9 cellular contexts compared by ENCODE assay signal in genomic region chr19:11243798-11244169, GRCh38. TPM values are rescaled to one million over a fixed set of nuclear protein-coding genes. Genes with fewer than 3 reads are reported as not detected.
DNase-seq lines count a peak whose midpoint lies in the region; TF ChIP-seq lines count a peak whose summit lies in the region.
"Had no signal": no experiment of that assay in that cellular context is flagged by ENCODE, and none has a peak within 500 bp of the region (broad histone marks: within the 10 kb centered on the region; RNA-seq: fewer than 3 reads in every experiment).

No MANE protein-coding gene starts in this region.

- peaks cover 6% of the 10 kb centered on the region; the same call in 1 of the 2 replicates for H3K9me3 ChIP-seq in AG04450 (ENCODE audit: control insufficient read depth, insufficient read depth, low read length)
- no peaks in the 10 kb centered on the region for H3K9me3 ChIP-seq in NT2/D1 (ENCODE audit: insufficient read depth, low read length)
- H3K9me3 ChIP-seq in esophagus squamous epithelium, result peaks cover 0 to 4% (median 4%) of the 10 kb centered on the region in 3 donors
- no peaks in the 10 kb centered on the region for H3K9me3 ChIP-seq in neural progenitor cell (ENCODE audit: low read depth)

- peaks cover 3% of the 10 kb centered on the region for H3K36me3 Mint-ChIP-seq in neural progenitor cell

- H3K4me1 ChIP-seq in NT2/D1 (ENCODE audit: insufficient read depth, insufficient read length) (peaks cover 13% of the 10 kb centered on the region), esophagus squamous epithelium (peaks cover 5 to 27% (median 12%) of the 10 kb centered on the region in 3 donors), neural progenitor cell (no peaks in the 10 kb centered on the region)

- peaks cover 20% of the 10 kb centered on the region for H3K4me1 Mint-ChIP-seq in neural progenitor cell

- intact Hi-C loops in esophagus squamous epithelium (cut with DNase I), result no loop called here

- H3K79me2 ChIP-seq in neural progenitor cell (ENCODE audit: low read depth), result no peaks in the 10 kb centered on the region

- peak overlapping the region; percentile 76 for H3K4me3 Mint-ChIP-seq in neural progenitor cell

- H3K36me3 ChIP-seq in NT2/D1 (ENCODE audit: insufficient read depth, insufficient read length, low read length) (peaks cover 53% of the 10 kb centered on the region), esophagus squamous epithelium (peaks cover 0 to 87% (median 11%) of the 10 kb centered on the region in 3 donors), neural progenitor cell (no peaks in the 10 kb centered on the region)

- no peaks in the 10 kb centered on the region for H3F3A ChIP-seq in neural progenitor cell (ENCODE audit: low read depth)

- no peak overlapping the region for H3K27ac ChIP-seq in AG04450 (ENCODE audit: low read depth, low read length)
- peak overlapping the region; percentile 17 to 74 (median 48) for H3K27ac ChIP-seq in esophagus squamous epithelium
- no peak overlapping the region for H3K27ac ChIP-seq in neural progenitor cell

- peaks cover 6% of the 10 kb centered on the region for H3K27me3 Mint-ChIP-seq in neural progenitor cell (ENCODE audit: insufficient read depth, low read depth)

- H3K27me3 ChIP-seq in AG04450 (ENCODE audit: control insufficient read depth, insufficient read depth, low read length) (no peaks in the 10 kb centered on the region), NT2/D1 (ENCODE audit: insufficient read depth, insufficient read length) (no peaks in the 10 kb centered on the region), esophagus squamous epithelium (no peaks in the 10 kb centered on the region), neural progenitor cell (no peaks in the 10 kb centered on the region)

- H3K4me2 ChIP-seq in neural progenitor cell, result peak overlapping the region; percentile 33

- H3K9ac ChIP-seq in NT2/D1 (ENCODE audit: insufficient read length, low read depth), result peak overlapping the region; percentile 63
- no peak overlapping the region for H3K9ac ChIP-seq in neural progenitor cell

- no peaks in the 10 kb centered on the region for H3K9me3 Mint-ChIP-seq in neural progenitor cell

- WGBS in esophagus squamous epithelium, 2 donors, result 93 to 97% methylated on average over 6 to 7 of the region's 7 CpGs

- H3K4me3 ChIP-seq in AG04450 (ENCODE audit: low read depth, low read length) (peak overlapping the region; percentile 10; the same call in 1 of the 2 replicates), NT2/D1 (ENCODE audit: insufficient read length, low read depth) (no peak overlapping the region), esophagus squamous epithelium (peak overlapping the region in 1 of 4 donors; percentile 21), neural progenitor cell (no peak overlapping the region)

- DNase-seq in AG04450 (ENCODE audit: low read depth, low spot score) (no peak), NT2/D1 (ENCODE audit: low read depth, low spot score) (no peak), esophagus squamous epithelium (lab: John Stamatoyannopoulos, UW) (no peak), neural progenitor cell (ENCODE audit: low spot score) (no peak), SKM-1 treated with dmso at 0.1 percent for 144 hours (lab: John Stamatoyannopoulos, UW; ENCODE audit: unreplicated experiment) (no peak), NCI-H748 (lab: John Stamatoyannopoulos, UW; ENCODE audit: unreplicated experiment) (no peak), Ammon's horn (ENCODE audit: low spot score) (no peak)
- no peak for DNase-seq in activated CD4-positive, CD25-positive, alpha-beta regulatory T cell (lab: John Stamatoyannopoulos, UW)
- DNase-seq: GF-D8 had no signal

- CTCF ChIA-PET in AG04450 (lab: Charles Lee), result interaction anchor here (0.5 to 2.9 kb wide), 25 partner anchors 9 to 351 kb away, joined by 3 to 22 read pairs (median 4); partner anchors contain the start of genes CCDC159 and TMEM205

- H4K20me1 ChIP-seq in neural progenitor cell (ENCODE audit: low read depth), result peaks cover 3% of the 10 kb centered on the region

- H3K27ac Mint-ChIP-seq in neural progenitor cell, result no peak overlapping the region

- TF ChIP-seq CTCF in AG04450 (IDR thresholded peaks at IDR 0.05; ENCODE audit: low read depth, low read length) (no peak), esophagus squamous epithelium (IDR thresholded peaks at IDR 0.05) (no peak), neural progenitor cell (IDR thresholded peaks at IDR 0.05) (no peak)

- H2AFZ ChIP-seq in neural progenitor cell (replicated peaks), result no peak overlapping the region

- TF ChIP-seq POLR2A in esophagus squamous epithelium (IDR thresholded peaks at IDR 0.05), result no peak

- POLR2A ChIA-PET in AG04450 (lab: Yijun Ruan, JAX), result interaction anchor here (0.6 kb wide), 1 partner anchor 10 kb away, joined by 4 read pairs; no protein-coding TSS in a partner anchor

RNA-seq across cellular contexts. Expression of gene ANGPTL8, which starts 4.4 kb away (rescaled TPM):
- not detected in 2 replicates for polyA plus RNA-seq in AG04450 (2011; rRNA removed)
- not detected in 2 replicates for polyA minus RNA-seq in AG04450 (2011; rRNA and poly(A)+ RNA removed)
- not detected for total RNA-seq in esophagus squamous epithelium
- total RNA-seq in neural progenitor cell (ENCODE audit: low replicate concordance), result not detected in 2 replicates

RNA-seq across cellular contexts. Expression of gene DOCK6, which starts 18.5 kb away (rescaled TPM):
- polyA plus RNA-seq in AG04450 (2011; rRNA removed), result 8.9 and 14.0 TPM in 2 replicates
- 12.6 and 19.7 TPM in 2 replicates for polyA minus RNA-seq in AG04450 (2011; rRNA and poly(A)+ RNA removed)
- total RNA-seq in esophagus squamous epithelium (10 to 100 TPM; 19.7 to 94.0 (median 33.3) TPM), neural progenitor cell (ENCODE audit: low replicate concordance) (10.0 and 27.5 TPM in 2 replicates)

RNA-seq across cellular contexts. Expression of gene KANK2, which starts 46.4 kb away (rescaled TPM):
- polyA plus RNA-seq in AG04450 (2011; rRNA removed), result 83.2 and 147 TPM in 2 replicates
- 104 and 195 TPM in 2 replicates for polyA minus RNA-seq in AG04450 (2011; rRNA and poly(A)+ RNA removed)
- total RNA-seq in esophagus squamous epithelium (100 to 1,000 TPM in 1 of 4 donors, 10 to 100 TPM in 3; 29.3 to 287 (median 57.1) TPM), neural progenitor cell (ENCODE audit: low replicate concordance) (17.5 and 35.4 TPM in 2 replicates)

RNA-seq across cellular contexts. Expression of gene TSPAN16, which starts 52.2 kb away (rescaled TPM):
- not detected in 2 replicates for polyA plus RNA-seq in AG04450 (2011; rRNA removed)
- polyA minus RNA-seq in AG04450 (2011; rRNA and poly(A)+ RNA removed), result not detected in 2 replicates
- total RNA-seq in esophagus squamous epithelium (not detected), neural progenitor cell (ENCODE audit: low replicate concordance) (not detected in 2 replicates)

Comparison
In these comparisons a context has a peak if more than half of its experiments do, and no peak if none do; other contexts are left out.
1. H3K27ac ChIP-seq: peak in esophagus squamous epithelium (4 of 4); none in AG04450 (single experiment) and neural progenitor cell (single experiment).